22 cellular contexts compared by ENCODE assay signal in genomic region chr4:71095141-71095939, GRCh38.
DNase-seq lines count a peak whose midpoint lies in the region; ATAC-seq and FAIRE-seq lines count a peak whose summit lies in the region.
"Had no signal": no experiment of that assay in that cellular context is flagged by ENCODE, and none has a peak within 500 bp of the region (broad histone marks: within the 10 kb centered on the region; RNA-seq: fewer than 3 reads in every experiment).

No MANE protein-coding gene starts in this region.

- no peaks in the 10 kb centered on the region for H3K9me3 Mint-ChIP-seq in activated T-cell treated with anti-CD3 and anti-CD28 coated beads, Interleukin-2, amount 50 U/mL, for 24 hours

- peaks cover 9% of the 10 kb centered on the region for H3K4me1 Mint-ChIP-seq in activated T-cell treated with anti-CD3 and anti-CD28 coated beads, Interleukin-2, amount 50 U/mL, for 24 hours (ENCODE audit: low read depth)

- H3K36me3 Mint-ChIP-seq in activated T-cell treated with anti-CD3 and anti-CD28 coated beads, Interleukin-2, amount 50 U/mL, for 24 hours (ENCODE audit: low read depth), result no peaks in the 10 kb centered on the region

- peak overlapping the region; percentile 27 for H3K27ac ChIP-seq in ectodermal cell (ENCODE audit: insufficient read depth, low read depth, low read length, poor library complexity, severe bottlenecking)
- H3K27ac ChIP-seq in small intestine (ENCODE audit: low read depth in 1 of 2, low read length in 1 of 2), result no peak overlapping the region
- H3K27ac ChIP-seq: neutrophil, right lobe of liver, tibial artery had no signal

- H3K9me3 ChIP-seq in ectodermal cell (ENCODE audit: control insufficient read depth, low read length) (no peaks in the 10 kb centered on the region), small intestine (ENCODE audit: control insufficient read depth, low read depth) (no peaks in the 10 kb centered on the region)
- H3K9me3 ChIP-seq: neutrophil, right lobe of liver, tibial artery had no signal

- 60 to 79% methylated on average over 2 to 3 of the region's 3 CpGs for WGBS in ectodermal cell, 2 experiments
- 87 to 90% (median 89%) methylated on average over 3 of the region's 3 CpGs for WGBS in small intestine, 3 donors

- no peak for FAIRE-seq in small intestine (lab: Jason Lieb, UNC)
- FAIRE-seq: bronchial epithelial cell had no signal

- H3K4me3 ChIP-seq in ectodermal cell (ENCODE audit: insufficient read depth, low read depth, low read length), result no peak overlapping the region
- no peak overlapping the region for H3K4me3 ChIP-seq in small intestine (ENCODE audit: low read depth in 1 of 2, low read length in 2 of 2)
- H3K4me3 ChIP-seq: right lobe of liver, tibial artery had no signal

- H3K27me3 Mint-ChIP-seq in activated T-cell treated with anti-CD3 and anti-CD28 coated beads, Interleukin-2, amount 50 U/mL, for 24 hours, result peaks cover 8% of the 10 kb centered on the region

- no peak for DNase-seq in activated T-cell treated with anti-CD3 and anti-CD28 coated beads, Interleukin-2, amount 50 U/mL, for 24 hours
- no peak for DNase-seq in activated T-cell treated with anti-CD3 and anti-CD28 coated beads for 4 hours
- peak; percentile 69 for DNase-seq in small intestine
- no peak for DNase-seq in NAMALWA (ENCODE audit: low spot score)
- DNase-seq: activated CD4-positive, alpha-beta T cell treated with anti-CD3 and anti-CD28 coated beads, Interleukin-2, amount 50 U/mL, for 4 hours; Calu3; effector memory CD4-positive, alpha-beta T cell; foreskin fibroblast; GOT3; mammary epithelial cell; NCI-H1105; right lobe of liver; Right ventricle myocardium superior; stimulated activated CD4-positive, alpha-beta T cell treated with anti-CD3 and anti-CD28 coated beads, Interleukin-4, amount 100 ng/mL, for 1 hour; tibial artery had no signal

- H3K4me1 ChIP-seq in ectodermal cell (ENCODE audit: control insufficient read depth, insufficient read depth, low read length) (no peaks in the 10 kb centered on the region), small intestine (ENCODE audit: control insufficient read depth in 2 of 2, insufficient read depth in 1 of 2, low read depth in 1 of 2, low read length in 1 of 2) (peaks cover 3 to 4% of the 10 kb centered on the region in 2 donors)
- H3K4me1 ChIP-seq: right lobe of liver had no signal

- no peaks in the 10 kb centered on the region for H3K27me3 ChIP-seq in ectodermal cell (ENCODE audit: control insufficient read depth, insufficient read depth, low read length, poor library complexity, severe bottlenecking)
- no peaks in the 10 kb centered on the region for H3K27me3 ChIP-seq in small intestine (ENCODE audit: control insufficient read depth in 2 of 2, insufficient read depth in 2 of 2, low read length in 2 of 2)
- H3K27me3 ChIP-seq: neutrophil, right lobe of liver, tibial artery had no signal

- ATAC-seq in HG03457 (IDR thresholded peaks at IDR 0.05; ENCODE audit: unreplicated experiment) (peak; percentile 59), GM19397 (IDR thresholded peaks at IDR 0.05; ENCODE audit: unreplicated experiment) (no peak), esophagus mucosa (no peak)

- peak overlapping the region; percentile 8 for H3K4me3 Mint-ChIP-seq in activated T-cell treated with anti-CD3 and anti-CD28 coated beads, Interleukin-2, amount 50 U/mL, for 24 hours
- H3K4me3 Mint-ChIP-seq: IgD-negative memory B cell had no signal

- H3K36me3 ChIP-seq in ectodermal cell (ENCODE audit: control insufficient read depth, insufficient read depth, low read length), result no peaks in the 10 kb centered on the region
- H3K36me3 ChIP-seq in small intestine (ENCODE audit: control insufficient read depth in 2 of 2, insufficient read depth in 2 of 2, low read length in 2 of 2), result no peaks in the 10 kb centered on the region
- H3K36me3 ChIP-seq: neutrophil, right lobe of liver, tibial artery had no signal

- no peak overlapping the region for H3K27ac Mint-ChIP-seq in activated T-cell treated with anti-CD3 and anti-CD28 coated beads, Interleukin-2, amount 50 U/mL, for 24 hours
